ENCODE assay signal across 17 cellular contexts in genomic region chr3:152277198-152277597, GRCh38. TPM values are rescaled to one million over a fixed set of nuclear protein-coding genes. Genes with fewer than 3 reads are reported as not detected.
DNase-seq lines count a peak whose midpoint lies in the region; ATAC-seq and TF ChIP-seq lines count a peak whose summit lies in the region.
"Had no signal": no experiment of that assay in that cellular context is flagged by ENCODE, and none has a peak within 500 bp of the region (broad histone marks: within the 10 kb centered on the region; RNA-seq: fewer than 3 reads in every experiment).

No MANE protein-coding gene starts in this region.

- no peak for DNase-seq in activated T-cell treated with anti-CD3 and anti-CD28 coated beads, Interleukin-2, amount 50 U/mL, for 4 hours
- no peak for DNase-seq in activated T-cell treated with anti-CD3 and anti-CD28 coated beads, Interleukin-2, amount 50 U/mL, for 48 hours
- DNase-seq in NCI-H526 treated with DMSO at 0.1 percent for 48 hours (lab: John Stamatoyannopoulos, UW) (peak; percentile 45), dorsolateral prefrontal cortex (no peak), GM20000 (ENCODE audit: low spot score) (no peak), NCI-H2081 treated with DMSO at 0.1 percent for 48 hours (lab: John Stamatoyannopoulos, UW) (no peak)
- DNase-seq: activated CD4-positive, alpha-beta T cell treated with anti-CD3 and anti-CD28 coated beads for 4 hours; amniotic stem cell; DMS79; effector CD4-positive, alpha-beta T cell; HCEC 1CT; kidney glomerular epithelial cell; NCI-H146 had no signal

- H3K27me3 Mint-ChIP-seq in activated T-cell treated with anti-CD3 and anti-CD28 coated beads, Interleukin-2, amount 50 U/mL, for 4 hours (ENCODE audit: low read depth) = no peaks in the 10 kb centered on the region

- H3K4me1 Mint-ChIP-seq in activated T-cell treated with anti-CD3 and anti-CD28 coated beads, Interleukin-2, amount 50 U/mL, for 4 hours (ENCODE audit: low read depth) = peaks cover 84% of the 10 kb centered on the region

- peaks cover 24% of the 10 kb centered on the region for H3K36me3 Mint-ChIP-seq in activated T-cell treated with anti-CD3 and anti-CD28 coated beads, Interleukin-2, amount 50 U/mL, for 4 hours (ENCODE audit: insufficient read depth)

- TF ChIP-seq CTCF in dorsolateral prefrontal cortex (IDR thresholded peaks at IDR 0.05 in 54 of 56, conservative IDR thresholded peaks at IDR 0.05 in 2 of 56; ENCODE audit: low read depth in 1 of 56, partially characterized antibody in 56 of 56) = no peak
- TF ChIP-seq CTCF in GM20000 (IDR thresholded peaks at IDR 0.05; ENCODE audit: extremely low read depth, missing control alignments) = no peak

- H3K4me3 Mint-ChIP-seq in activated T-cell treated with anti-CD3 and anti-CD28 coated beads, Interleukin-2, amount 50 U/mL, for 4 hours = peak overlapping the region; percentile 42
- H3K4me3 Mint-ChIP-seq: neural progenitor cell had no signal

- peaks cover 33 to 51% (median 33%) of the 10 kb centered on the region in 3 donors for H3K4me1 ChIP-seq in skeletal muscle tissue (ENCODE audit: control insufficient read depth in 3 of 3, insufficient read depth in 3 of 3, low read length in 3 of 3)

- H3K9ac ChIP-seq in skeletal muscle tissue (ENCODE audit: low read depth in 1 of 3, low read length in 3 of 3) = peak overlapping the region; percentile 1 to 44 (median 9)
- H3K9ac ChIP-seq: neural progenitor cell had no signal

- H3K27ac ChIP-seq in dorsolateral prefrontal cortex (peak overlapping the region in 47 of 59 donors; percentile 1 to 77 (median 46)), skeletal muscle tissue (ENCODE audit: low read depth, low read length) (peak overlapping the region; percentile 74)
- H3K27ac ChIP-seq: neural progenitor cell, SJSA1 had no signal

- H3K9me3 Mint-ChIP-seq in activated T-cell treated with anti-CD3 and anti-CD28 coated beads, Interleukin-2, amount 50 U/mL, for 4 hours = peaks cover 3% of the 10 kb centered on the region
- H3K9me3 Mint-ChIP-seq: neural progenitor cell had no signal

- H3K27me3 ChIP-seq in dorsolateral prefrontal cortex = no peaks in the 10 kb centered on the region
- H3K27me3 ChIP-seq in skeletal muscle tissue (ENCODE audit: control insufficient read depth in 3 of 3, insufficient read depth in 3 of 3, low read length in 3 of 3) = no peaks in the 10 kb centered on the region
- H3K27me3 ChIP-seq: neural progenitor cell, SJSA1 had no signal

- no peak overlapping the region for H3K4me3 ChIP-seq in dorsolateral prefrontal cortex
- H3K4me3 ChIP-seq in skeletal muscle tissue (ENCODE audit: low read length in 3 of 3) = peak overlapping the region in 2 of 3 donors; percentile 4
- H3K4me3 ChIP-seq: neural progenitor cell, SJSA1 had no signal

- no peaks in the 10 kb centered on the region for H3K36me3 ChIP-seq in skeletal muscle tissue (ENCODE audit: control insufficient read depth in 3 of 3, insufficient read depth in 3 of 3, low read length in 3 of 3)
- H3K36me3 ChIP-seq: neural progenitor cell had no signal

- no peaks in the 10 kb centered on the region for H3K9me3 ChIP-seq in skeletal muscle tissue (ENCODE audit: control insufficient read depth in 3 of 3, low read length in 3 of 3)
- H3K9me3 ChIP-seq: SJSA1 had no signal

- ATAC-seq in activated T-cell treated with anti-CD3 and anti-CD28 coated beads, Interleukin-2, amount 50 U/mL, for 4 hours = no peak
- no peak for ATAC-seq in GM18867 (IDR thresholded peaks at IDR 0.05; ENCODE audit: unreplicated experiment)

- intact Hi-C loops in dorsolateral prefrontal cortex (cut with DNase I) = no loop called here

RNA-seq across cellular contexts. Expression of gene MBNL1, which starts 8.5 kb away (rescaled TPM):
- total RNA-seq in activated T-cell treated with anti-CD3 and anti-CD28 coated beads, Interleukin-2, amount 50 U/mL, for 4 hours = 100 to 1,000 TPM; 343 to 376 (median 347) TPM
- total RNA-seq in dorsolateral prefrontal cortex = 100 to 1,000 TPM; 106 to 168 (median 132) TPM
- total RNA-seq in skeletal muscle tissue = 76.7 TPM

Comparison
In these comparisons a context has a peak if more than half of its experiments do, and no peak if none do; other contexts are left out.
1. H3K4me3 ChIP-seq: peak in skeletal muscle tissue (2 of 3); none in dorsolateral prefrontal cortex (0 of 59).